18 cellular contexts compared by ENCODE assay signal in genomic region chr12:118125743-118126118, GRCh38.
"Had no signal": no experiment of that assay in that cellular context is flagged by ENCODE, and none has a peak within 500 bp of the region (broad histone marks: within the 10 kb centered on the region; RNA-seq: fewer than 3 reads in every experiment).

No MANE protein-coding gene starts in this region.

- H3K27ac ChIP-seq: gastroesophageal sphincter, psoas muscle, SK-N-MC had no signal

- H3K4me3 ChIP-seq: gastroesophageal sphincter, ovary, psoas muscle, SK-N-MC had no signal

- H3K9me3 ChIP-seq: gastroesophageal sphincter, ovary, psoas muscle had no signal

- H3K27me3 ChIP-seq: gastroesophageal sphincter, ovary had no signal

- ATAC-seq: activated naive CD4-positive, alpha-beta T cell treated with anti-CD3 and anti-CD28 coated beads, Interleukin-2, amount 50 U/mL, for 72 hours; effector memory CD8-positive, alpha-beta T cell; gastroesophageal sphincter; stimulated activated naive CD8-positive, alpha-beta T cell treated with anti-CD3 and anti-CD28 coated beads, Interleukin-15, Interleukin-2, amounts not matched to agents 100 U/mL and 50 U/mL, for 24 hours had no signal

- H3K36me3 ChIP-seq: ovary had no signal

- FAIRE-seq: colon, endothelial cell of umbilical vein had no signal

- DNase-seq: activated CD4-positive, alpha-beta memory T cell treated with anti-CD3 and anti-CD28 coated beads, Interleukin-2, amount 10 ng/mL, durations not matched to agents 7 days and 5 days; activated CD4-positive, alpha-beta T cell treated with anti-CD3 and anti-CD28 coated beads, Interleukin-2, amount 10 ng/mL, durations not matched to agents 24 days and 14 days; activated CD4-positive, CD25-positive, alpha-beta regulatory T cell treated with anti-CD3 and anti-CD28 coated beads, Interleukin-2, amount 50 U/mL, for 72 hours; activated naive CD4-positive, alpha-beta T cell; activated T-cell treated with anti-CD3 and anti-CD28 coated beads, Interleukin-2, amount 50 U/mL, for 48 hours; effector memory CD8-positive, alpha-beta T cell; kidney glomerular epithelial cell; naive B cell; stimulated activated CD4-positive, alpha-beta T cell treated with anti-CD3 and anti-CD28 coated beads, Interleukin-2, amount 100 ng/mL, for 48 hours; stimulated activated naive CD8-positive, alpha-beta T cell treated with anti-CD3 and anti-CD28 coated beads, Interleukin-15, Interleukin-2, amounts not matched to agents 100 U/mL and 50 U/mL, for 24 hours; T-helper 9 cell had no signal
